In the genomic region with DNA sequence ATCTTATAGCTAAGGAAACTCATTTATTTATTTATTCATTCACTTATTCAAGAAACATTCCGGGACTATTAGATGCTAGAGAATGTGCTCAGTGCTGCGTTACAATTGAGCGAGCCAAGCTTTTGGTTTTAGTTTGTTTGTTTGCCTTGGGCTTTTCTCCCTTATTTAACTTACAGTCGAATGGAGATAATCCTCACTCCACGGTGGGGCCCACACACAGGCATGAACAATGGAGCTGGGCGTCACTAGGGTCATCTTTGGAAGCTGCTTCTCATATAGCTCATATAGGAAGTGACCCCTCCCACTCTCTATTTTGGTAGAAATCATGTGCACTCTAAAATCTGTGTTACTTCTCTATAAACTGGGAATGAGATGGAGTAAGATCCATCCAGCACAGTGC, we compare ENCODE assay signal across 21 cellular contexts.
A peak's percentile ranks its signal among the peaks of the same experiment; 100 is the strongest.
DNase-seq lines count a peak whose midpoint lies in the region; ATAC-seq and TF ChIP-seq lines count a peak whose summit lies in the region.
"Had no signal": no experiment of that assay in that cellular context is flagged by ENCODE, and none has a peak within 500 bp of the region (broad histone marks: within the 10 kb centered on the region; RNA-seq: fewer than 3 reads in every experiment).

No MANE protein-coding gene starts in this region.

- no peak overlapping the region for H3K4me3 Mint-ChIP-seq in endodermal cell
- H3K4me3 Mint-ChIP-seq: CD14-positive monocyte; CD4-positive, alpha-beta T cell; CD8-positive, alpha-beta memory T cell had no signal

- CTCF ChIA-PET in PC-9 (lab: Charles Lee): no interaction called here

- BruUV-seq in PC-9 (replicated peaks; lab: Mats Ljungman, UMichigan): no TSS peak

- H3K4me1 ChIP-seq in endodermal cell (ENCODE audit: control insufficient read depth, insufficient read depth, low read length): peaks cover 11% of the 10 kb centered on the region
- no peaks in the 10 kb centered on the region for H3K4me1 ChIP-seq in PC-9 (replicated peaks; ENCODE audit: insufficient read depth)
- H3K4me1 ChIP-seq: A549, BE2C had no signal

- peaks cover 3% of the 10 kb centered on the region for H3K36me3 Mint-ChIP-seq in endodermal cell (ENCODE audit: low read depth)
- H3K36me3 Mint-ChIP-seq: CD14-positive monocyte had no signal

- no peak overlapping the region for H3K27ac ChIP-seq in endodermal cell (ENCODE audit: low read depth, low read length)
- H3K27ac ChIP-seq in PC-9: no peak overlapping the region
- H3K27ac ChIP-seq: A549; BLaER1 treated with 17β-estradiol and CSF1 and Interleukin-3, amounts not matched to agents 10 nM and 100 nM; GM23248 had no signal

- H3K27me3 ChIP-seq in endodermal cell (ENCODE audit: control insufficient read depth, insufficient read depth, low read length, poor library complexity, severe bottlenecking): peaks cover 9% of the 10 kb centered on the region
- peaks cover 32% of the 10 kb centered on the region; the same call in 1 of the 2 replicates for H3K27me3 ChIP-seq in PC-9 (ENCODE audit: insufficient read depth, low read depth)
- H3K27me3 ChIP-seq: BE2C; BLaER1 treated with 17β-estradiol and CSF1 and Interleukin-3, amounts not matched to agents 10 nM and 100 nM had no signal

- peaks cover 10% of the 10 kb centered on the region for H3K9me3 Mint-ChIP-seq in endodermal cell

- no peak for ATAC-seq in GM18909 (IDR thresholded peaks at IDR 0.05; ENCODE audit: poor library complexity, unreplicated experiment)
- ATAC-seq: A549 had no signal

- H3K9me2 ChIP-seq in PC-9 (ENCODE audit: insufficient read depth): no peaks in the 10 kb centered on the region

- no peaks in the 10 kb centered on the region for H3K36me3 ChIP-seq in endodermal cell (ENCODE audit: control insufficient read depth, insufficient read depth, low read length)
- no peaks in the 10 kb centered on the region for H3K36me3 ChIP-seq in PC-9 (ENCODE audit: low read depth)
- H3K36me3 ChIP-seq: BE2C; BLaER1 treated with 17β-estradiol and CSF1 and Interleukin-3, amounts not matched to agents 10 nM and 100 nM had no signal

- H3K4me2 ChIP-seq in PC-9: no peak overlapping the region
- H3K4me2 ChIP-seq: A549 had no signal

- H3K4me1 Mint-ChIP-seq in endodermal cell: peaks cover 35% of the 10 kb centered on the region
- H3K4me1 Mint-ChIP-seq: CD14-positive monocyte; CD8-positive, alpha-beta memory T cell had no signal

- H3F3A ChIP-seq in PC-9 (ENCODE audit: insufficient read depth, low read depth): no peaks in the 10 kb centered on the region

- no peaks in the 10 kb centered on the region; the same call in 1 of the 2 replicates for H4K20me1 ChIP-seq in PC-9 (ENCODE audit: insufficient read depth)
- H4K20me1 ChIP-seq: BLaER1 treated with 17β-estradiol and CSF1 and Interleukin-3, amounts not matched to agents 10 nM and 100 nM had no signal

- no peaks in the 10 kb centered on the region for H3K79me2 ChIP-seq in PC-9 (ENCODE audit: low read depth)

- intact Hi-C loops in PC-9 (cut with micrococcal nuclease; ENCODE audit: unreplicated experiment): no loop called here

- H3K9ac ChIP-seq in endodermal cell (ENCODE audit: extremely low read depth, low read length, poor library complexity, severe bottlenecking): no peak overlapping the region
- H3K9ac ChIP-seq: BLaER1 treated with 17β-estradiol and CSF1 and Interleukin-3, amounts not matched to agents 10 nM and 100 nM; GM23248 had no signal

- WGBS in endodermal cell (ENCODE audit: insufficient coverage in 1 of 2, insufficient read length in 1 of 2), 2 experiments: 50 to 59% methylated on average over 3 to 6 of the region's 6 CpGs

- POLR2A ChIA-PET in PC-9 (lab: Charles Lee; ENCODE audit: unreplicated experiment): no interaction called here

- peak overlapping the region; percentile 32 for H3K4me3 ChIP-seq in endodermal cell (ENCODE audit: low read length)
- H3K4me3 ChIP-seq in PC-9: no peak overlapping the region
- H3K4me3 ChIP-seq: A549; BLaER1 treated with 17β-estradiol and CSF1 and Interleukin-3, amounts not matched to agents 10 nM and 100 nM; GM23248 had no signal

- peak; percentile 22 for DNase-seq in NCI-H748 (lab: John Stamatoyannopoulos, UW; ENCODE audit: unreplicated experiment)
- DNase-seq in NCI-H748 treated with DMSO at 0.1 percent for 48 hours (lab: John Stamatoyannopoulos, UW): no peak
- DNase-seq in endodermal cell: no peak
- DNase-seq in retina: peak; percentile 20
- no peak for DNase-seq in NCI-H226
- no peak for DNase-seq in PC-9
- DNase-seq: 8988T; ACHN; AML-193; BE2C; CD4-positive, alpha-beta T cell; CD8-positive, alpha-beta memory T cell; DMS 273 treated with DMSO at 0.1 percent for 48 hours; DND-41; GM23248; H7; HCEC 1CT had no signal

- no peak overlapping the region for H2AFZ ChIP-seq in PC-9
- H2AFZ ChIP-seq: GM23248 had no signal

- peaks cover 8% of the 10 kb centered on the region for H3K27me3 Mint-ChIP-seq in endodermal cell (ENCODE audit: insufficient read depth)
- H3K27me3 Mint-ChIP-seq: CD4-positive, alpha-beta T cell; CD8-positive, alpha-beta memory T cell had no signal

- no peak overlapping the region for H3K27ac Mint-ChIP-seq in endodermal cell
- H3K27ac Mint-ChIP-seq: CD4-positive, alpha-beta T cell; CD8-positive, alpha-beta memory T cell had no signal

- TF ChIP-seq CTCF in endodermal cell (conservative IDR thresholded peaks at IDR 0.05): no peak
- TF ChIP-seq CTCF in PC-9 (conservative IDR thresholded peaks at IDR 0.05): no peak

- H3K9me3 ChIP-seq in endodermal cell (ENCODE audit: control insufficient read depth, low read length) (no peaks in the 10 kb centered on the region), PC-9 (ENCODE audit: insufficient read depth, low read depth) (no peaks in the 10 kb centered on the region)
- H3K9me3 ChIP-seq: A549, BE2C had no signal

Comparison
In these comparisons a context has a peak if more than half of its experiments do, and no peak if none do; other contexts are left out.
1. DNase-seq: peak in NCI-H748 (single experiment) and retina (single experiment); none in NCI-H748 treated with DMSO at 0.1 percent for 48 hours (single experiment), endodermal cell (single experiment), NCI-H226 (single experiment) and PC-9 (0 of 2).